Comparison of ENCODE assay signal across 9 cellular contexts in genomic region chr18:24009651-24010333, GRCh38. TPM values are rescaled to one million over a fixed set of nuclear protein-coding genes. Genes with fewer than 3 reads are reported as not detected.
DNase-seq lines count a peak whose midpoint lies in the region; ATAC-seq and TF ChIP-seq lines count a peak whose summit lies in the region.
"Had no signal": no experiment of that assay in that cellular context is flagged by ENCODE, and none has a peak within 500 bp of the region (broad histone marks: within the 10 kb centered on the region; RNA-seq: fewer than 3 reads in every experiment).

No MANE protein-coding gene starts in this region.

- no peak overlapping the region for H2BK15ac ChIP-seq in mesendoderm (replicated peaks; ENCODE audit: low read depth)

- H3K4me1 Mint-ChIP-seq in activated B cell treated with CpG ODN at 0.5 μM for 24 hours, result peaks cover 60% of the 10 kb centered on the region

- H3K79me2 ChIP-seq in mesendoderm (ENCODE audit: control insufficient read depth, insufficient read depth, low read length), result no peaks in the 10 kb centered on the region

- H3K9me3 ChIP-seq in body of pancreas, result no peaks in the 10 kb centered on the region

- H3K27ac ChIP-seq in body of pancreas (no peak overlapping the region), mesendoderm (ENCODE audit: low read depth, low read length) (no peak overlapping the region)

- no peak overlapping the region for H3K18ac ChIP-seq in mesendoderm (ENCODE audit: low read length)

- H2BK5ac ChIP-seq in mesendoderm (ENCODE audit: low read length), result no peak overlapping the region

- H3K4me3 ChIP-seq in GM12875 (ENCODE audit: low read depth, low read length), result peak overlapping the region; percentile 11
- no peak overlapping the region for H3K4me3 ChIP-seq in body of pancreas
- no peak overlapping the region for H3K4me3 ChIP-seq in mesendoderm (ENCODE audit: low read length)
- H3K4me3 ChIP-seq: skin epidermis had no signal

- peaks cover 6% of the 10 kb centered on the region for H3K4me1 ChIP-seq in body of pancreas
- H3K4me1 ChIP-seq in mesendoderm (ENCODE audit: control insufficient read depth, low read depth, low read length), result no peaks in the 10 kb centered on the region

- TF ChIP-seq CTCF in GM12875 (IDR thresholded peaks at IDR 0.05; ENCODE audit: borderline replicate concordance, insufficient read depth, low read depth, low read length) (peak; percentile 25; the same call in 1 of the 2 replicates), activated B cell treated with CpG ODN at 0.5 μM for 24 hours (IDR thresholded peaks at IDR 0.05) (no peak), body of pancreas (IDR thresholded peaks at IDR 0.05) (no peak)

- no peak for DNase-seq in activated B cell treated with CpG ODN at 0.5 μM for 24 hours
- no peak for DNase-seq in body of pancreas
- no peak for DNase-seq in mesendoderm
- no peak for DNase-seq in Right ventricle myocardium inferior (ENCODE audit: missing footprints)
- DNase-seq in posterior cingulate gyrus, result no peak

- peak overlapping the region; percentile 48 for H3K4me3 Mint-ChIP-seq in activated B cell treated with CpG ODN at 0.5 μM for 24 hours

- no peak overlapping the region for H3K9ac ChIP-seq in mesendoderm (ENCODE audit: low read length)

- H3K27me3 ChIP-seq in body of pancreas, result no peaks in the 10 kb centered on the region
- no peaks in the 10 kb centered on the region for H3K27me3 ChIP-seq in mesendoderm (ENCODE audit: insufficient read depth, low read length, poor library complexity)

- H3K23ac ChIP-seq in mesendoderm (ENCODE audit: low read length), result no peak overlapping the region

- H3K36me3 ChIP-seq in body of pancreas (replicated peaks in 1 of 2; ENCODE audit: insufficient read depth in 1 of 2, low read depth in 2 of 2), result no peaks in the 10 kb centered on the region
- H3K36me3 ChIP-seq in mesendoderm (ENCODE audit: control insufficient read depth, insufficient read depth, low read length), result no peaks in the 10 kb centered on the region

- H3K56ac ChIP-seq in mesendoderm (ENCODE audit: low read length), result no peak overlapping the region

- H2BK120ac ChIP-seq in mesendoderm (ENCODE audit: low read depth, low read length), result no peak overlapping the region

- peak overlapping the region; percentile 92 for H3K27ac Mint-ChIP-seq in activated B cell treated with CpG ODN at 0.5 μM for 24 hours

- H4K5ac ChIP-seq in mesendoderm (ENCODE audit: low read length), result no peak overlapping the region

- TF ChIP-seq POLR2A in body of pancreas (IDR thresholded peaks at IDR 0.05), result no peak

- H2AK5ac ChIP-seq in mesendoderm (ENCODE audit: low read length), result no peak overlapping the region

- H3K27me3 Mint-ChIP-seq in activated B cell treated with CpG ODN at 0.5 μM for 24 hours, result no peaks in the 10 kb centered on the region

- no peaks in the 10 kb centered on the region for H3K79me1 ChIP-seq in mesendoderm (ENCODE audit: low read length)

- no peak overlapping the region for H4K8ac ChIP-seq in mesendoderm (ENCODE audit: low read depth, low read length)

- CTCF ChIA-PET in activated B cell treated with CpG ODN at 0.5 μM for 24 hours (lab: Charles Lee), result no interaction called here

- WGBS in body of pancreas, 2 donors, result 66 to 70% methylated on average over 7 of the region's 7 CpGs
- WGBS in mesendoderm (ENCODE audit: extremely low coverage, insufficient coverage, low lambda C conversion rate), result no CpG with 5 or more reads among the region's 7 CpGs

- no peaks in the 10 kb centered on the region for H3K9me3 Mint-ChIP-seq in activated B cell treated with CpG ODN at 0.5 μM for 24 hours

- H3K36me3 Mint-ChIP-seq in activated B cell treated with CpG ODN at 0.5 μM for 24 hours (ENCODE audit: low read depth), result no peaks in the 10 kb centered on the region

- no peak overlapping the region for H3K4me2 ChIP-seq in mesendoderm (ENCODE audit: low read length)

- ATAC-seq in GM21381 (IDR thresholded peaks at IDR 0.05; ENCODE audit: unreplicated experiment) (peak; percentile 59), HG03521 (IDR thresholded peaks at IDR 0.05; ENCODE audit: unreplicated experiment) (peak; percentile 52), activated B cell treated with CpG ODN at 0.5 μM for 24 hours (ENCODE audit: low read depth) (peak; percentile 30), body of pancreas (no peak), Right ventricle myocardium inferior (no peak)

- intact Hi-C loops in activated B cell treated with CpG ODN at 0.5 μM for 24 hours (cut with micrococcal nuclease) (loop anchor here (2.0 to 5.0 kb wide), 7 partner anchors 43 to 777 kb away; partner anchors contain the start of gene RMC1), body of pancreas (cut with DNase I) (no loop called here), Right ventricle myocardium inferior (cut with DNase I) (no loop called here), posterior cingulate gyrus (cut with DNase I) (no loop called here)

- POLR2A ChIA-PET in activated B cell treated with CpG ODN at 0.5 μM for 24 hours (lab: Charles Lee), result interaction anchor here (1.9 to 2.1 kb wide), 2 partner anchors 9 to 41 kb away, joined by 7 to 8 read pairs; no protein-coding TSS in a partner anchor

- no peak overlapping the region for H3K4ac ChIP-seq in mesendoderm (ENCODE audit: low read depth, low read length)

RNA-seq across cellular contexts. Expression of gene TTC39C, which starts 4.8 kb away (rescaled TPM):
- total RNA-seq in activated B cell treated with CpG ODN at 0.5 μM for 24 hours (60.6 and 68.4 TPM in 2 replicates), body of pancreas (10 to 100 TPM; 20.1 to 21.8 TPM), Right ventricle myocardium inferior (4.0 TPM)
- polyA plus RNA-seq in mesendoderm (2013, experiment 1 of 2), result 22.6 TPM
- polyA plus RNA-seq in mesendoderm (2013, experiment 2 of 2), result 24.1 TPM

Comparison
In these comparisons a context has a peak if more than half of its experiments do, and no peak if none do; other contexts are left out.
1. ATAC-seq: peak in GM21381 (single experiment), HG03521 (single experiment) and activated B cell treated with CpG ODN at 0.5 μM for 24 hours (single experiment); none in body of pancreas (single experiment) and Right ventricle myocardium inferior (single experiment).